19 cellular contexts compared by ENCODE assay signal in the genomic region with DNA sequence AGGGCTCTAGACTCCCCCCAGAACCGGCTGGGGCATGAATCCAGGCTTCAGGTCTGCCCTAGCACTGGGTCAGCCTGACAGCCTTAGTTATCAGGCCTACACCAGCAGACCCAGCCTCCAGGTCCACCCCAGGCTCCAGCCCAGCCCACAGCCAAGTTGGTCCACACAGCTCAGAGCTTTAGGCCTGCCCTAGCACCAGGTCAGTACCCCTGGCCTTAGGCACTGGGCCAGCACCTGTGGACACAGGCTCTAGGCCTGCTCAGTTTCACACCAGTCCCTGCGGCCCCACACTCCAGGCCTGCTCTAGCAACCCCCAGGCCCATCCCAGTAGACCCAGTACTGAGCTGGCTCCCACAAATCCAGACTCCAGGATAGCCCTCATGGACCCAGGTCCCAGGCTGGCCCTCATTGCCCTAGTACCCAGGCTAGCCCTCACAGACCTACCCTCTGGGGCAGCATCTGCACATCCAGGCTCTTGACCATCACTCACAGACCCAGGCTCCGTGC.
"Had no signal": no experiment of that assay in that cellular context is flagged by ENCODE, and none has a peak within 500 bp of the region (broad histone marks: within the 10 kb centered on the region; RNA-seq: fewer than 3 reads in every experiment).

No MANE protein-coding gene starts in this region.

- H3K4me1 ChIP-seq: vagina had no signal

- H3K27ac ChIP-seq: hepatocyte, neutrophil, vagina had no signal

- H3K4me3 ChIP-seq: hepatocyte, upper lobe of left lung, vagina had no signal

- H3K9me3 ChIP-seq: neutrophil had no signal

- H3K4me3 Mint-ChIP-seq: endodermal cell; mesothelial cell of epicardium; natural killer cell; stimulated activated naive B cell treated with anti-CD40 and anti-IgM and Interleukin-4, amounts not matched to agents 10 μg/mL and 1 μg/mL and 100 μg/mL, for 72 hours had no signal

- H3K4me1 Mint-ChIP-seq: endodermal cell, mesothelial cell of epicardium had no signal

- H3K27me3 Mint-ChIP-seq: stimulated activated naive B cell treated with anti-CD40 and anti-IgM and Interleukin-4, amounts not matched to agents 10 μg/mL and 1 μg/mL and 100 μg/mL, for 72 hours had no signal

- H3K4me2 ChIP-seq: hepatocyte had no signal

- H3K27ac Mint-ChIP-seq: endodermal cell; mesothelial cell of epicardium; natural killer cell; stimulated activated naive B cell treated with anti-CD40 and anti-IgM and Interleukin-4, amounts not matched to agents 10 μg/mL and 1 μg/mL and 100 μg/mL, for 72 hours had no signal

- H2AFZ ChIP-seq: hepatocyte had no signal

- ATAC-seq: left colon; sciatic nerve; stimulated activated naive B cell treated with anti-CD40 and anti-IgM and Interleukin-4, amounts not matched to agents 10 μg/mL and 1 μg/mL and 100 μg/mL, for 72 hours had no signal

- H3K27me3 ChIP-seq: hepatocyte, neutrophil, upper lobe of left lung, vagina had no signal

- DNase-seq: cerebellar nuclear complex; effector CD4-positive, alpha-beta T cell; endodermal cell; erythroblast; foreskin melanocyte; head of caudate nucleus; left colon; mammary epithelial cell; natural killer cell; posterior cingulate gyrus; stimulated activated CD4-positive, alpha-beta T cell treated with anti-CD3 and anti-CD28 coated beads, Interleukin-2, amount 100 ng/mL, for 24 hours; stimulated activated CD4-positive, alpha-beta T cell treated with anti-CD3 and anti-CD28 coated beads, Interleukin-4, amount 100 ng/mL, for 4 hours; stimulated activated naive B cell treated with anti-CD40 and anti-IgM and Interleukin-4, amounts not matched to agents 10 μg/mL and 1 μg/mL and 100 μg/mL, for 72 hours had no signal

- H3K36me3 ChIP-seq: upper lobe of left lung had no signal
